9 cellular contexts compared by ENCODE assay signal in the genomic region with DNA sequence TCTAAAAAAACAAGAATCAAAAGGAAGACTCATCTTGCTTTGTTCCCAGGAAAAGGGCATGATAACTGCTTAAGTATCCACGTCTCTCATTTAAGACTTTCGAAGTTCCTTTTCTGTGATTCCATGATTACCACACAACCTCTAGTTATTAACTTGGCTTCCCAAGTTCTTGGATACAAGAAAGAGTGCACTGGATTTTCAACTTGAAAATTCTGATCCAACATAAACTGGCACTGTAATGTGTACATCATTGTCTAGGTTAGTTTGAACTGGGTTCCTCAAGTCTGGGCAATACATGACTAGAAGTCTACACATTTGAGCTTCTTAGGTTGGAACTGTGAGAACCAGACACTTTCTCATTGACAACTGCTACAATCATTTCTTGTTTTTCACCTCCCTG. TPM values are rescaled to one million over a fixed set of nuclear protein-coding genes. Genes with fewer than 3 reads are reported as not detected.
A peak's percentile ranks its signal among the peaks of the same experiment; 100 is the strongest.
DNase-seq lines count a peak whose midpoint lies in the region; ATAC-seq, FAIRE-seq and TF ChIP-seq lines count a peak whose summit lies in the region.
"Had no signal": no experiment of that assay in that cellular context is flagged by ENCODE, and none has a peak within 500 bp of the region (broad histone marks: within the 10 kb centered on the region; RNA-seq: fewer than 3 reads in every experiment).

No MANE protein-coding gene starts in this region.

- no peaks in the 10 kb centered on the region for H3K9me1 ChIP-seq in K562 (ENCODE audit: control insufficient read depth, insufficient read depth, low read length)

- no TSS peak for BruUV-seq in K562 (replicated peaks; lab: Mats Ljungman, UMichigan)

- in situ Hi-C loops in K562 (cut with MboI), result no loop called here

- intact Hi-C loops in K562 (cut with micrococcal nuclease), result loop anchor here (2.0 to 5.0 kb wide), 3 partner anchors 48 to 292 kb away; a partner anchor contains a TSS

- peak overlapping the region; percentile 77 for H3K4me3 ChIP-seq in BLaER1
- peak overlapping the region; percentile 53 for H3K4me3 ChIP-seq in K562
- peak overlapping the region; percentile 54 to 100 for H3K4me3 ChIP-seq in mucosa of rectum (ENCODE audit: low read length in 2 of 2)

- peak; percentile 57 for FAIRE-seq in K562 (lab: Jason Lieb, UNC)

- peak overlapping the region; percentile 92 for H3K4me2 ChIP-seq in BLaER1
- peak overlapping the region; percentile 90 for H3K4me2 ChIP-seq in K562 (ENCODE audit: insufficient read depth, low read length)

- no peak for TF ChIP-seq RAD21 in K562 (CRISPR knock-in tag; conservative IDR thresholded peaks at IDR 0.05 in 1 of 2, IDR thresholded peaks at IDR 0.05 in 1 of 2)

- H3K79me2 ChIP-seq in K562 (ENCODE audit: control insufficient read depth, insufficient read depth, low read length), result peaks cover 86% of the 10 kb centered on the region

- TF ChIP-seq POLR2A in K562 (conservative IDR thresholded peaks at IDR 0.05), result no peak

- H4K20me1 ChIP-seq in BLaER1 (peaks cover 40% of the 10 kb centered on the region), K562 (replicated peaks; ENCODE audit: control insufficient read depth, insufficient read depth, low read length) (0 out of 2 replicates have a peak, but pooled peaks cover 9% of the 10 kb centered on the region)

- H3K9ac ChIP-seq in BLaER1 (peak overlapping the region; percentile 84; the same call in 1 of the 2 replicates), K562 (ENCODE audit: insufficient read depth in 1 of 2, low read depth in 2 of 2, low read length in 2 of 2) (peak overlapping the region in 1 of 2 experiments; percentile 72; a peak in 1 of 4 replicates), mucosa of rectum (ENCODE audit: low read depth in 1 of 2, low read length in 2 of 2) (no peak overlapping the region)

- no peak for TF ChIP-seq EP300 in K562 (IDR thresholded peaks at IDR 0.05; ENCODE audit: low read length)

- DNase-seq in HT-29 (ENCODE audit: low spot score) (peak; percentile 22), K562 (ENCODE audit: extremely low read depth in 1 of 4, low spot score in 3 of 4) (no peak), DMS79 treated with DMSO at 0.1 percent for 48 hours (lab: John Stamatoyannopoulos, UW) (no peak), SHP77 (lab: John Stamatoyannopoulos, UW) (no peak)
- DNase-seq: NCI-H2029 had no signal

- H3K27ac ChIP-seq in BLaER1 (0 out of 2 replicates have a peak overlapping the region, but pooled peaks have one; percentile 2), K562 (ENCODE audit: extremely low read depth, low read depth, low read length) (0 out of 3 replicates have a peak overlapping the region, but pooled peaks have one; percentile 34), mucosa of rectum (ENCODE audit: low read depth in 2 of 2, low read length in 2 of 2) (no peak overlapping the region)

- 0% methylated on average over 2 of the region's 2 CpGs for WGBS in K562 (ENCODE audit: insufficient coverage, low coverage, missing lambda C conversion rate)

- no peaks in the 10 kb centered on the region for H3K27me3 ChIP-seq in BLaER1
- H3K27me3 ChIP-seq in K562 (ENCODE audit: control insufficient read depth in 2 of 2, insufficient read depth in 2 of 2, low read length in 2 of 2), result no peaks in the 10 kb centered on the region
- no peaks in the 10 kb centered on the region for H3K27me3 ChIP-seq in mucosa of rectum (ENCODE audit: control insufficient read depth in 2 of 2, insufficient read depth in 2 of 2, low read length in 2 of 2)

- H3K4me1 ChIP-seq in BLaER1 (peaks cover 41% of the 10 kb centered on the region), K562 (replicated peaks in 1 of 2; ENCODE audit: control insufficient read depth in 2 of 2, insufficient read depth in 2 of 2, low read length in 2 of 2) (no peaks in the 10 kb centered on the region; a peak in 3 of 5 replicates), mucosa of rectum (ENCODE audit: control insufficient read depth in 2 of 2, insufficient read depth in 2 of 2, low read length in 2 of 2) (peaks cover 8 to 22% of the 10 kb centered on the region in 2 donors)

- H3K9me3 ChIP-seq in BLaER1 (peaks cover 30% of the 10 kb centered on the region), K562 (replicated peaks; ENCODE audit: control insufficient read depth, insufficient read depth, low read depth, low read length) (no peaks in the 10 kb centered on the region), mucosa of rectum (ENCODE audit: control insufficient read depth in 2 of 2, low read length in 2 of 2) (no peaks in the 10 kb centered on the region)

- peaks cover 16% of the 10 kb centered on the region for H3K36me3 ChIP-seq in BLaER1
- no peaks in the 10 kb centered on the region for H3K36me3 ChIP-seq in K562 (ENCODE audit: control insufficient read depth, insufficient read depth, low read length)
- H3K36me3 ChIP-seq in mucosa of rectum (ENCODE audit: control insufficient read depth in 2 of 2, insufficient read depth in 2 of 2, low read length in 2 of 2), result peaks cover 0 to 3% of the 10 kb centered on the region in 2 donors

- ATAC-seq in K562, result peak; percentile 17; the same call in 2 of the 3 replicates
- no peak for ATAC-seq in HG02885 (IDR thresholded peaks at IDR 0.05; ENCODE audit: poor library complexity, unreplicated experiment)
- ATAC-seq in HG03159 (IDR thresholded peaks at IDR 0.05; ENCODE audit: unreplicated experiment), result no peak

- no peak overlapping the region for H2AFZ ChIP-seq in K562 (ENCODE audit: low read depth, low read length)

- CTCF ChIA-PET in K562 (lab: Yijun Ruan, JAX; ENCODE audit: low intra/inter-chr PET ratio), result no interaction called here

- TF ChIP-seq CTCF in K562 (IDR thresholded peaks at IDR 0.05 in 2 of 3, conservative IDR thresholded peaks at IDR 0.05 in 1 of 3; ENCODE audit: insufficient read depth in 2 of 3, low read depth in 1 of 3, low read length in 3 of 3), result no peak

- POLR2A ChIA-PET in K562 (lab: Yijun Ruan, JAX), result no interaction called here

TF ChIP-seq in K562, 482 proteins besides CTCF, POLR2A, EP300 and RAD21:
- no peak for TF ChIP-seq TBL1XR1 (IDR thresholded peaks at IDR 0.05; ENCODE audit: low read length in 2 of 2)
- TF ChIP-seq, protein P1, sequence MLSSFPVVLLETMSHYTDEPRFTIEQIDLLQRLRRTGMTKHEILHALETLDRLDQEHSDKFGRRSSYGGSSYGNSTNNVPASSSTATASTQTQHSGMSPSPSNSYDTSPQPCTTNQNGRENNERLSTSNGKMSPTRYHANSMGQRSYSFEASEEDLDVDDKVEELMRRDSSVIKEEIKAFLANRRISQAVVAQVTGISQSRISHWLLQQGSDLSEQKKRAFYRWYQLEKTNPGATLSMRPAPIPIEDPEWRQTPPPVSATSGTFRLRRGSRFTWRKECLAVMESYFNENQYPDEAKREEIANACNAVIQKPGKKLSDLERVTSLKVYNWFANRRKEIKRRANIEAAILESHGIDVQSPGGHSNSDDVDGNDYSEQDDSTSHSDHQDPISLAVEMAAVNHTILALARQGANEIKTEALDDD (IDR thresholded peaks at IDR 0.05), result peak; percentile 48; the same call in 1 of the 2 replicates

RNA-seq across cellular contexts. Expression of a gene that starts 1.6 kb away (rescaled TPM):
- 1.4 and 1.8 TPM in 2 replicates for total RNA-seq in HT-29 (2014; rRNA removed; shearing (Covaris generic))
- 9.2 and 15.4 TPM in 2 replicates for total RNA-seq in K562 (2011; cell fraction: chromatin; rRNA removed; ENCODE audit: low replicate concordance)
- 7.7 and 10.5 TPM in 2 replicates for total RNA-seq in K562 (2011; cell fraction: nucleolus; rRNA removed)
- total RNA-seq in K562 (2011; cell fraction: nucleoplasm; rRNA removed), result 14.3 and 21.8 TPM in 2 replicates
- total RNA-seq in K562 (2014; rRNA removed) (1.3 and 1.8 TPM in 2 replicates), K562 (2014; rRNA removed; fragmentation: Illumina TruSeq; extraction: Trizol) (5.5 and 7.3 TPM in 2 replicates), K562 (2015; rRNA removed; fragmentation: Illumina TruSeq; extraction: Trizol) (4.1 and 4.7 TPM in 2 replicates), K562 (2021) (4.1 and 5.0 TPM in 2 replicates)
- polyA plus RNA-seq in K562 (2011; rRNA removed) (3.8 and 4.3 TPM in 2 replicates), K562 (2014; fragmentation: Illumina TruSeq; extraction: Trizol) (2.9 and 4.4 TPM in 2 replicates), K562 (2014; fragmentation: Nextera tagmentation; extraction: Ambion mirVana) (1 to 10 TPM; 4.8 to 7.5 TPM), K562 (2014; rRNA removed) (1.1 TPM in 2 replicates)
- 1.6 and 3.1 TPM in 2 replicates for polyA plus RNA-seq in K562 (2011; cell fraction: cytosol; rRNA removed)
- 2.9 and 3.1 TPM in 2 replicates for polyA plus RNA-seq in K562 (2011; cell fraction: nucleus; rRNA removed)
- polyA plus RNA-seq in K562 (2012), result 1.8 and 2.4 TPM in 2 replicates
- 18.5 and 21.0 TPM in 2 replicates for polyA minus RNA-seq in K562 (2011; rRNA and poly(A)+ RNA removed)
- polyA minus RNA-seq in K562 (2011; cell fraction: cytosol; rRNA and poly(A)+ RNA removed), result 2.0 and 2.7 TPM in 2 replicates
- polyA minus RNA-seq in K562 (2011; cell fraction: nucleus; rRNA and poly(A)+ RNA removed), result 14.7 and 19.0 TPM in 2 replicates

RNA-seq across cellular contexts. Expression of a gene that starts 1.8 kb away (rescaled TPM):
- 4.9 and 7.4 TPM in 2 replicates for total RNA-seq in HT-29 (2014; rRNA removed; shearing (Covaris generic))
- total RNA-seq in K562 (2011; cell fraction: chromatin; rRNA removed; ENCODE audit: low replicate concordance), result 21.7 and 28.2 TPM in 2 replicates
- total RNA-seq in K562 (2011; cell fraction: nucleolus; rRNA removed), result 11.2 and 13.7 TPM in 2 replicates
- 12.4 and 14.8 TPM in 2 replicates for total RNA-seq in K562 (2011; cell fraction: nucleoplasm; rRNA removed)
- total RNA-seq in K562 (2014; rRNA removed) (2.3 and 2.4 TPM in 2 replicates), K562 (2014; rRNA removed; fragmentation: Illumina TruSeq; extraction: Trizol) (4.9 and 5.6 TPM in 2 replicates), K562 (2015; rRNA removed; fragmentation: Illumina TruSeq; extraction: Trizol) (6.4 and 7.0 TPM in 2 replicates), K562 (2021) (3.2 and 3.7 TPM in 2 replicates)
- polyA plus RNA-seq in K562 (2011; rRNA removed) (5.6 and 5.8 TPM in 2 replicates), K562 (2014; fragmentation: Illumina TruSeq; extraction: Trizol) (2.6 and 3.8 TPM in 2 replicates), K562 (2014; fragmentation: Nextera tagmentation; extraction: Ambion mirVana) (1 to 10 TPM; 1.3 to 1.6 TPM), K562 (2014; rRNA removed) (1.7 and 3.4 TPM in 2 replicates)
- polyA plus RNA-seq in K562 (2011; cell fraction: cytosol; rRNA removed), result 1.3 and 1.4 TPM in 2 replicates
- polyA plus RNA-seq in K562 (2011; cell fraction: nucleus; rRNA removed), result 5.9 and 6.4 TPM in 2 replicates
- 1.9 and 2.1 TPM in 2 replicates for polyA plus RNA-seq in K562 (2012)
- polyA minus RNA-seq in K562 (2011; rRNA and poly(A)+ RNA removed), result 18.4 and 19.0 TPM in 2 replicates
- 2.9 and 3.5 TPM in 2 replicates for polyA minus RNA-seq in K562 (2011; cell fraction: cytosol; rRNA and poly(A)+ RNA removed)
- polyA minus RNA-seq in K562 (2011; cell fraction: nucleus; rRNA and poly(A)+ RNA removed), result 14.7 and 24.9 TPM in 2 replicates

Comparison
In these comparisons a context has a peak if more than half of its experiments do, and no peak if none do; other contexts are left out.
1. H3K27ac ChIP-seq: peak in BLaER1 (single experiment) and K562 (single experiment); none in mucosa of rectum (0 of 2).
2. Peak in every context shown above with its lines, with median percentiles within 50 percentile points of each other: H3K4me3 ChIP-seq.